8 cellular contexts compared by ENCODE assay signal in genomic region chr3:130699765-130700164, GRCh38. TPM values are rescaled to one million over a fixed set of nuclear protein-coding genes. Genes with fewer than 3 reads are reported as not detected.
A peak's percentile ranks its signal among the peaks of the same experiment; 100 is the strongest.
DNase-seq lines count a peak whose midpoint lies in the region; ATAC-seq and TF ChIP-seq lines count a peak whose summit lies in the region.

No MANE protein-coding gene starts in this region.

- H3K36me3 ChIP-seq in H7 (replicated peaks; ENCODE audit: control insufficient read depth, insufficient read depth, low read length) (peaks cover 2% of the 10 kb centered on the region), hepatocyte (replicated peaks; ENCODE audit: insufficient read depth, low read depth) (peaks cover 7% of the 10 kb centered on the region), neuronal stem cell (replicated peaks in 1 of 2; ENCODE audit: control insufficient read depth in 2 of 2, insufficient read depth in 2 of 2, low read length in 2 of 2) (peaks cover 6 to 90% of the 10 kb centered on the region in 2 donors), thyroid gland (no peaks in the 10 kb centered on the region)

- H4K8ac ChIP-seq in neuronal stem cell (ENCODE audit: low read depth, low read length), result no peak overlapping the region

- no peak overlapping the region for H4K91ac ChIP-seq in neuronal stem cell (ENCODE audit: low read depth, low read length, poor library complexity)

- H2AK5ac ChIP-seq in neuronal stem cell (ENCODE audit: low read depth, low read length), result no peak overlapping the region

- ATAC-seq in GM21447 (IDR thresholded peaks at IDR 0.05; ENCODE audit: unreplicated experiment) (no peak), GM21367 (IDR thresholded peaks at IDR 0.05; ENCODE audit: unreplicated experiment) (no peak)

- no peaks in the 10 kb centered on the region for H3K27me3 ChIP-seq in H7 (ENCODE audit: control insufficient read depth, insufficient read depth, low read length)
- no peaks in the 10 kb centered on the region for H3K27me3 ChIP-seq in hepatocyte
- no peaks in the 10 kb centered on the region for H3K27me3 ChIP-seq in neuronal stem cell (ENCODE audit: control insufficient read depth in 3 of 3, insufficient read depth in 3 of 3, low read depth in 1 of 3, low read length in 3 of 3)
- no peaks in the 10 kb centered on the region for H3K27me3 ChIP-seq in thyroid gland

- no peak overlapping the region for H3K9ac ChIP-seq in neuronal stem cell (ENCODE audit: low read depth, low read length, poor library complexity)

- no peaks in the 10 kb centered on the region for H3K79me2 ChIP-seq in hepatocyte

- H3K4me1 ChIP-seq in hepatocyte (ENCODE audit: insufficient read depth), result no peaks in the 10 kb centered on the region
- H3K4me1 ChIP-seq in neuronal stem cell (ENCODE audit: control insufficient read depth in 2 of 2, insufficient read depth in 1 of 2, low read depth in 1 of 2, low read length in 2 of 2), result no peaks in the 10 kb centered on the region
- peaks cover under 1 to 6% of the 10 kb centered on the region in 2 donors for H3K4me1 ChIP-seq in thyroid gland

- no peak overlapping the region for H3K14ac ChIP-seq in neuronal stem cell (ENCODE audit: low read length)

- H2BK120ac ChIP-seq in neuronal stem cell (ENCODE audit: low read depth, low read length), result no peak overlapping the region

- no peak overlapping the region for H3K18ac ChIP-seq in neuronal stem cell (ENCODE audit: low read length)

- no peaks in the 10 kb centered on the region for H3K9me2 ChIP-seq in hepatocyte (replicated peaks; ENCODE audit: insufficient read depth)

- in situ Hi-C loops in SK-MEL-5 (cut with HindIII; ENCODE audit: low pct_unique_long_range_greater_than_20kb, low sequenced_read_pairs), result no loop called here

- H3K4ac ChIP-seq in neuronal stem cell (ENCODE audit: low read length), result no peak overlapping the region

- H3K23ac ChIP-seq in neuronal stem cell (ENCODE audit: low read depth, low read length, poor library complexity), result no peak overlapping the region

- no peaks in the 10 kb centered on the region for H3K79me1 ChIP-seq in neuronal stem cell (ENCODE audit: low read depth, low read length)

- no peak overlapping the region for H2BK15ac ChIP-seq in neuronal stem cell (ENCODE audit: low read length)

- H3K27ac ChIP-seq in hepatocyte (no peak overlapping the region), neuronal stem cell (replicated peaks; ENCODE audit: low read length) (no peak overlapping the region), thyroid gland (no peak overlapping the region)

- no peak overlapping the region for H2BK5ac ChIP-seq in neuronal stem cell (ENCODE audit: low read length)

- TF ChIP-seq POLR2A in thyroid gland (IDR thresholded peaks at IDR 0.05), result no peak

- H4K20me1 ChIP-seq in hepatocyte (ENCODE audit: insufficient read depth, poor library complexity, severe bottlenecking), result no peaks in the 10 kb centered on the region

- H3K4me2 ChIP-seq in hepatocyte (no peak overlapping the region), neuronal stem cell (ENCODE audit: insufficient read depth, low read length, poor library complexity, severe bottlenecking) (no peak overlapping the region)

- no peak overlapping the region for H2BK12ac ChIP-seq in neuronal stem cell (ENCODE audit: low read length)

- TF ChIP-seq CTCF in hepatocyte (IDR thresholded peaks at IDR 0.05; ENCODE audit: poor library complexity) (peak; percentile 39), thyroid gland (IDR thresholded peaks at IDR 0.05) (peak in 3 of 6 experiments; percentile 24 to 32 (median 27))

- H3K4me3 ChIP-seq in H7 (ENCODE audit: insufficient read depth, low read depth, low read length) (no peak overlapping the region), hepatocyte (no peak overlapping the region), neuronal stem cell (ENCODE audit: low read length in 2 of 2) (no peak overlapping the region), thyroid gland (replicated peaks in 1 of 3) (no peak overlapping the region)

- DNase-seq in DMS114 treated with DMSO at 0.1 percent for 48 hours (lab: John Stamatoyannopoulos, UW; ENCODE audit: unreplicated experiment) (peak; percentile 6), H7 (peak; percentile 17), SK-MEL-5 (ENCODE audit: low read depth, low spot score) (peak; percentile 78), hepatocyte (ENCODE audit: low spot score) (peak; percentile 17), neuronal stem cell (ENCODE audit: low spot score) (no peak), thyroid gland (no peak)

- H3K9me3 ChIP-seq in hepatocyte (ENCODE audit: low read depth) (no peaks in the 10 kb centered on the region), neuronal stem cell (replicated peaks in 1 of 2; ENCODE audit: control insufficient read depth in 2 of 2, insufficient read depth in 1 of 2, low read depth in 1 of 2, low read length in 2 of 2) (no peaks in the 10 kb centered on the region), thyroid gland (no peaks in the 10 kb centered on the region)

- intact Hi-C loops in thyroid gland (cut with DNase I), result no loop called here

- no peak overlapping the region for H2AFZ ChIP-seq in hepatocyte
- H2AFZ ChIP-seq in neuronal stem cell (ENCODE audit: low read length), result no peak overlapping the region

RNA-seq across cellular contexts. Expression of gene PIK3R4, which starts 46.9 kb away (rescaled TPM):
- 41.1 and 45.9 TPM in 2 replicates for total RNA-seq in H7 (2014; rRNA removed; shearing (Covaris generic))
- total RNA-seq in SK-MEL-5 (2014; rRNA removed; shearing (Covaris generic)), result 44.6 and 45.0 TPM in 2 replicates
- polyA plus RNA-seq in SK-MEL-5 (2015; cell fraction: cytosol; rRNA removed), result 36.6 and 40.5 TPM in 2 replicates
- polyA plus RNA-seq in SK-MEL-5 (2015; cell fraction: nucleus; rRNA removed), result 43.0 and 72.0 TPM in 2 replicates
- total RNA-seq in hepatocyte, result 33.3 and 34.9 TPM in 2 replicates
- 17.0 and 17.1 TPM in 2 replicates for polyA plus RNA-seq in hepatocyte
- 9.9 TPM for polyA plus RNA-seq in neuronal stem cell (2013, experiment 1 of 2)
- 10.8 TPM for polyA plus RNA-seq in neuronal stem cell (2013, experiment 2 of 2)
- 10 to 100 TPM; 50.5 to 61.3 (median 54.7) TPM for total RNA-seq in thyroid gland

Comparison
In these comparisons a context has a peak if more than half of its experiments do, and no peak if none do; other contexts are left out.
1. DNase-seq: peak in DMS114 treated with DMSO at 0.1 percent for 48 hours (single experiment), H7 (single experiment), SK-MEL-5 (single experiment) and hepatocyte (single experiment); none in neuronal stem cell (single experiment) and thyroid gland (0 of 2).